12 cellular contexts compared by ENCODE assay signal in the genomic region with DNA sequence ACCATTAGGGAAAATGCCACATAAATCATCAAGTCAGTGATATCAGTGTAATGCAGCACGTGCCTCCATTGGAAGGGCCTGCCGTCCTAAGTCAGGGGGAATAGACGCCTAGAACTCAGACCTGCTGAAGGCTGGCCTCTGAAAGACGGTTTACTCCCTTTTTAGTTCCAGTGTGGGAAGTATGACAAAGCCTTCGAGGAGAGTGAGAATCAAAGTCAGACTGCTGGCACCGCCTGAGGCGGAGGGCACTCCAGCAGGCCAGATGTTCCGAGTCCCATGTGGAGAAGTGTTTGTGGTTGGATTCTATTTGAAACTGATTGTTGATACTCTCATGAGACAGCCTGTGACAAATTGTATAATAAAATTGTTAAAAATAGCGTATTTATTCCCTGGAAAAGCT.
A peak's percentile ranks its signal among the peaks of the same experiment; 100 is the strongest.
DNase-seq lines count a peak whose midpoint lies in the region; ATAC-seq and TF ChIP-seq lines count a peak whose summit lies in the region.
"Had no signal": no experiment of that assay in that cellular context is flagged by ENCODE, and none has a peak within 500 bp of the region (broad histone marks: within the 10 kb centered on the region; RNA-seq: fewer than 3 reads in every experiment).

No MANE protein-coding gene starts in this region.

- TF ChIP-seq POLR2A in uterus (IDR thresholded peaks at IDR 0.05), result no peak

- H4K8ac ChIP-seq in mesenchymal stem cell (ENCODE audit: low read length), result no peak overlapping the region

- H3K14ac ChIP-seq in mesenchymal stem cell (ENCODE audit: low read length in 2 of 2), result no peak overlapping the region

- peak overlapping the region; percentile 50 for H3K9ac ChIP-seq in mesenchymal stem cell (ENCODE audit: low read length)
- no peak overlapping the region for H3K9ac ChIP-seq in Karpas-422 (ENCODE audit: low read length)

- H3K4me1 ChIP-seq in mesenchymal stem cell (ENCODE audit: control insufficient read depth, insufficient read depth, low read depth, low read length) (no peaks in the 10 kb centered on the region), uterus (no peaks in the 10 kb centered on the region), Karpas-422 (ENCODE audit: low read length) (no peaks in the 10 kb centered on the region)

- H3K4me2 ChIP-seq in mesenchymal stem cell (ENCODE audit: low read length, poor library complexity, severe bottlenecking), result no peak overlapping the region
- no peak overlapping the region for H3K4me2 ChIP-seq in Karpas-422 (ENCODE audit: low read depth, low read length, poor library complexity, severe bottlenecking)

- no peak overlapping the region for H3K4ac ChIP-seq in mesenchymal stem cell (ENCODE audit: low read depth in 1 of 2, low read length in 2 of 2)

- DNase-seq in Right ventricle myocardium superior (peak; percentile 48), cardiac septum (ENCODE audit: low spot score) (no peak), mesenchymal stem cell (peak; percentile 22), uterus (peak; percentile 15 to 23), NCI-H748 treated with DMSO at 0.1 percent for 48 hours (lab: John Stamatoyannopoulos, UW) (no peak), Karpas-422 (no peak)
- DNase-seq in activated CD4-positive, alpha-beta T cell treated with anti-CD3 and anti-CD28 coated beads, Interleukin-2, amount 50 U/mL, for 4 hours, result no peak
- DNase-seq: activated T-cell treated with anti-CD3 and anti-CD28 coated beads for 4 hours; GOT3; stimulated activated CD4-positive, alpha-beta T cell treated with anti-CD3 and anti-CD28 coated beads, Interleukin-4, amount 100 ng/mL, for 24 hours had no signal

- peaks cover 8% of the 10 kb centered on the region for H3K4me1 Mint-ChIP-seq in brain

- H3K23ac ChIP-seq in mesenchymal stem cell (ENCODE audit: low read length in 2 of 2), result no peak overlapping the region

- H3K27ac ChIP-seq in mesenchymal stem cell (ENCODE audit: low read length, poor library complexity, severe bottlenecking) (no peak overlapping the region), uterus (peak overlapping the region in 1 of 2 donors; percentile 59), Karpas-422 (ENCODE audit: low read length) (no peak overlapping the region)

- H2AK5ac ChIP-seq in mesenchymal stem cell (ENCODE audit: low read length, severe bottlenecking), result no peak overlapping the region

- no peaks in the 10 kb centered on the region for H3K9me3 Mint-ChIP-seq in brain

- H2BK15ac ChIP-seq in mesenchymal stem cell (ENCODE audit: low read depth, poor library complexity, severe bottlenecking), result no peak overlapping the region

- peak overlapping the region in 4 of 5 experiments; percentile 3 to 80 (median 70) for H3K27ac Mint-ChIP-seq in brain
- H3K27ac Mint-ChIP-seq: B cell had no signal

- no peaks in the 10 kb centered on the region for H3K79me1 ChIP-seq in mesenchymal stem cell (replicated peaks; ENCODE audit: low read length, poor library complexity, severe bottlenecking)

- H3K4me3 ChIP-seq in mesenchymal stem cell (ENCODE audit: insufficient read depth in 1 of 2, low read depth in 1 of 2, low read length in 2 of 2) (peak overlapping the region in 1 of 2 experiments; percentile 32), uterus (no peak overlapping the region), Karpas-422 (ENCODE audit: low read length) (no peak overlapping the region)

- intact Hi-C loops in Right ventricle myocardium superior (cut with DNase I), result no loop called here
- intact Hi-C loops in cardiac septum (cut with DNase I), result no loop called here
- intact Hi-C loops in uterus (cut with DNase I; ENCODE audit: low total_unique reads), result no loop called here

- no peaks in the 10 kb centered on the region for H4K20me1 ChIP-seq in Karpas-422 (ENCODE audit: insufficient read depth, low read depth, low read length)

- H2AFZ ChIP-seq in mesenchymal stem cell (ENCODE audit: low read depth, low read length) (no peak overlapping the region), Karpas-422 (ENCODE audit: low read length) (no peak overlapping the region)

- TF ChIP-seq CTCF in brain (conservative IDR thresholded peaks at IDR 0.05), result no peak
- TF ChIP-seq CTCF in uterus (IDR thresholded peaks at IDR 0.05), result no peak

- H3K18ac ChIP-seq in mesenchymal stem cell (ENCODE audit: low read depth in 1 of 2, low read length in 2 of 2), result no peak overlapping the region

- no peak overlapping the region for H4K91ac ChIP-seq in mesenchymal stem cell (ENCODE audit: low read length)

- peaks cover 2% of the 10 kb centered on the region for H3K27me3 Mint-ChIP-seq in brain

- H2BK12ac ChIP-seq in mesenchymal stem cell (ENCODE audit: low read length in 2 of 2), result peak overlapping the region in 1 of 2 experiments; percentile 10

- peak; percentile 65 for ATAC-seq in Right ventricle myocardium superior (ENCODE audit: poor library complexity)

- peak overlapping the region in 2 of 5 experiments; percentile 6 to 19 for H3K4me3 Mint-ChIP-seq in brain
- H3K4me3 Mint-ChIP-seq: B cell had no signal

- H3K9me2 ChIP-seq in Karpas-422 (replicated peaks; ENCODE audit: insufficient read depth, low read length), result no peaks in the 10 kb centered on the region

- 65% methylated on average over 9 of the region's 9 CpGs for WGBS in mesenchymal stem cell

- H2BK120ac ChIP-seq in mesenchymal stem cell (ENCODE audit: low read depth, low read length), result no peak overlapping the region

- H3K79me2 ChIP-seq in Karpas-422 (ENCODE audit: low read length), result no peaks in the 10 kb centered on the region

- no peaks in the 10 kb centered on the region for H3K9me3 ChIP-seq in mesenchymal stem cell (ENCODE audit: control insufficient read depth, low read length)
- no peaks in the 10 kb centered on the region for H3K9me3 ChIP-seq in uterus
- H3K9me3 ChIP-seq in Karpas-422 (ENCODE audit: low read length), result no peaks in the 10 kb centered on the region

- no peaks in the 10 kb centered on the region for H3K36me3 Mint-ChIP-seq in brain

- no peak overlapping the region for H2BK5ac ChIP-seq in mesenchymal stem cell (ENCODE audit: low read depth, low read length, poor library complexity, severe bottlenecking)

- no peaks in the 10 kb centered on the region for H3K36me3 ChIP-seq in mesenchymal stem cell (ENCODE audit: control insufficient read depth in 1 of 2, insufficient read depth in 2 of 2, low read depth in 1 of 2, low read length in 2 of 2)
- H3K36me3 ChIP-seq in uterus, result no peaks in the 10 kb centered on the region
- no peaks in the 10 kb centered on the region for H3K36me3 ChIP-seq in Karpas-422 (ENCODE audit: insufficient read depth, low read length)

- H3K27me3 ChIP-seq in mesenchymal stem cell (ENCODE audit: control insufficient read depth in 1 of 2, insufficient read depth in 1 of 2, low read length in 2 of 2), result peaks cover 0 to 3% of the 10 kb centered on the region in 2 experiments
- no peaks in the 10 kb centered on the region for H3K27me3 ChIP-seq in uterus
- no peaks in the 10 kb centered on the region for H3K27me3 ChIP-seq in Karpas-422 (ENCODE audit: low read length)

Comparison
In these comparisons a context has a peak if more than half of its experiments do, and no peak if none do; other contexts are left out.
1. DNase-seq: peak in Right ventricle myocardium superior (single experiment), mesenchymal stem cell (single experiment) and uterus (2 of 2); none in cardiac septum (single experiment), activated CD4-positive, alpha-beta T cell treated with anti-CD3 and anti-CD28 coated beads, Interleukin-2, amount 50 U/mL, for 4 hours (0 of 2), NCI-H748 treated with DMSO at 0.1 percent for 48 hours (single experiment) and Karpas-422 (single experiment).